ENCODE assay signal across 9 cellular contexts in the genomic region with DNA sequence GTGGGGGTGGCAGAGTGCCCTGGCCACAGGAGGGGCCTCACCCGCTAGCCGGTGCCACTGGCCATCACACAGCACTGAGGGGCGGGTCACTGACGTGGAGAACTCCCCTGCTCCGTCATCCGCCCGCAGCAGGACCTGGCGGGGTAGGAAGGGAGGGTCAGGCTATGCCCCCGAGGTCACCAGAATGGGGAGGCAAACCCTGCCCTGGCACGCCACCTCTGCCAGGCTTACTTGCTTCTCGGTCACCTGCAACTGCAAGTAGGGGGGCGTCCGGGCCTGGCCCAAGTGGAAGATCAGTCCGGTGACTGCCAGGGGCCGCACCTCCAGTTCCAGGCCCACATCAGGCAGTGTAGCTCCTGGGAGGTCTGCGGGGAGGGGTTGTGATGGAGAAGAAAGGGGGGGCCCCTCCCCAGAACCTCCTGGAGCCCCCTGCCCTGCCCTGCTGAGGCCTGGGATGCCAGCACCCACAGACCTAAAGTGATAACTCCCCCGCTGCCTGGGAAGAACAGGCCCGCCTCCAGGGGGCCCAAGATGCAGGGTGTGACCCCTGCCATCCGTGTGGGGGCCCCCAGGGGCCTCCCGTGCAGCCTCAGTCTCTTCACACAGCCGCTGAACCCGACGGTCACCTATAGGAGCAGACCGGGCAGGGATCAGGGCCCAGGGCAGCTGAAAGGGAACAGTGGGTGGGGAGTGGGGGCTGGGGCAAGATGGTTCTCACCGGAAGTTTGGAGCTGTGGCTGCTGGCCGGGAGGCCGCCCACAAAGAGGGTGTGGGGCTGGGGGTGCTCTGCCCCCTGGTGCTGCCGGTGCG.
"Had no signal": no experiment of that assay in that cellular context is flagged by ENCODE, and none has a peak within 500 bp of the region (broad histone marks: within the 10 kb centered on the region; RNA-seq: fewer than 3 reads in every experiment).

No MANE protein-coding gene starts in this region.

- H3K9me3 ChIP-seq: pancreas had no signal

- ATAC-seq: activated CD8-positive, alpha-beta T cell treated with anti-CD3 and anti-CD28 coated beads, Interleukin-2, amount 10 ng/mL, durations not matched to agents 7 days and 5 days; pancreas; stimulated activated naive B cell treated with anti-CD40 and anti-IgM and Interleukin-4, amounts not matched to agents 10 μg/mL and 1 μg/mL and 100 μg/mL, for 72 hours had no signal

- H3K4me3 ChIP-seq: pancreas had no signal

- H3K27me3 ChIP-seq: pancreas had no signal

- H3K27ac ChIP-seq: pancreas had no signal

- DNase-seq: activated CD4-positive, alpha-beta T cell treated with anti-CD3 and anti-CD28 coated beads for 48 hours; activated CD8-positive, alpha-beta T cell treated with anti-CD3 and anti-CD28 coated beads, Interleukin-2, amount 10 ng/mL, durations not matched to agents 7 days and 5 days; activated naive CD4-positive, alpha-beta T cell treated with Interleukin-2 at 50 U/mL for 16 hours; foreskin melanocyte; islet precursor cell; stimulated activated CD4-positive, alpha-beta T cell treated with anti-CD3 and anti-CD28 coated beads, Interleukin-1b, Interleukin-23, amount 100 ng/mL, for 48 hours; stimulated activated naive B cell treated with anti-CD40 and anti-IgM and Interleukin-4, amounts not matched to agents 10 μg/mL and 1 μg/mL and 100 μg/mL, for 72 hours; T-helper 9 cell had no signal
